ENCODE assay signal across 18 cellular contexts in the genomic region with DNA sequence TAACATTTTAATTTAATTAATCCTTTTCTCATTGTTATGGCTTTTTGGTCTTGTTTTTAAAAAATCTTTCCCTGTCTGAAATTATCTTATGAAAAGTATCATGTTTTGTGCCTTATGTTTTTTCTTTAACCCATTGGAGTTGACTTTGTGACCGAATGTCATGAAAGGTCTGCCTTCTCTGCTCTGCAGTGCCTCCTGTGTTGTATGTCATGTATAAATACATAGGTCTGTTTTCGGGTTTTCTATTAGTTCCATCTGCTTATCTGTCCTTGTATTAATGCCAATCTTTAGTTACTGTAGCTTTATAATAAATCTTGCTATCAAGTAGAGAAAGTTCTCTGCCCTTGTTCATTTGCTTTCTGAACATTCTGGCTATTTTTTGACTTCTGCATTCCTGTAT.
"Had no signal": no experiment of that assay in that cellular context is flagged by ENCODE, and none has a peak within 500 bp of the region (broad histone marks: within the 10 kb centered on the region; RNA-seq: fewer than 3 reads in every experiment).

No MANE protein-coding gene starts in this region.

- H3K4me3 Mint-ChIP-seq: activated T-cell treated with anti-CD3 and anti-CD28 coated beads, Interleukin-2, amount 50 U/mL, for 4 hours; memory B cell; nephron; T-helper 1 cell treated with Interleukin-12 subunit alpha and Interleukin-12 subunit beta and Interleukin-4 antibody, amounts not matched to agents 30 μg/mL and 1 μg/mL, for 36 hours had no signal

- DNase-seq: activated CD4-positive, alpha-beta T cell treated with anti-CD3 and anti-CD28 coated beads for 1 hour; activated CD4-positive, alpha-beta T cell treated with anti-CD3 and anti-CD28 coated beads, Interleukin-2, amount 50 U/mL, for 4 hours; activated effector memory CD4-positive, alpha-beta T cell treated with anti-CD3 and anti-CD28 coated beads, Interleukin-2, amount 50 U/mL, for 16 hours; activated T-cell treated with anti-CD3 and anti-CD28 coated beads, Interleukin-2, amount 50 U/mL, for 4 hours; hippocampal formation; left ventricle myocardium superior; occipital lobe; right cardiac atrium; small intestine; stimulated activated CD4-positive, alpha-beta T cell treated with anti-CD3 and anti-CD28 coated beads, Interleukin-4, amount 100 ng/mL, for 24 hours; stimulated activated naive CD4-positive, alpha-beta T cell treated with Interleukin-2 at 50 U/mL for 16 hours; substantia nigra had no signal

- H3K27me3 Mint-ChIP-seq: memory B cell, progenitor cell of endocrine pancreas had no signal

- H3K36me3 Mint-ChIP-seq: activated naive CD4-positive, alpha-beta T cell treated with anti-CD3 and anti-CD28 coated beads, Interleukin-2, amount 50 U/mL, for 72 hours had no signal

- H3K4me1 Mint-ChIP-seq: nephron had no signal

- ATAC-seq: activated naive CD4-positive, alpha-beta T cell treated with anti-CD3 and anti-CD28 coated beads, Interleukin-2, amount 50 U/mL, for 72 hours; activated T-cell treated with anti-CD3 and anti-CD28 coated beads, Interleukin-2, amount 50 U/mL, for 4 hours; esophagus mucosa; left ventricle myocardium superior; right cardiac atrium had no signal

- H3K9me3 Mint-ChIP-seq: activated naive CD4-positive, alpha-beta T cell treated with anti-CD3 and anti-CD28 coated beads, Interleukin-2, amount 50 U/mL, for 72 hours; activated T-cell treated with anti-CD3 and anti-CD28 coated beads, Interleukin-2, amount 50 U/mL, for 4 hours; memory B cell; nephron; T-helper 1 cell treated with Interleukin-12 subunit alpha and Interleukin-12 subunit beta and Interleukin-4 antibody, amounts not matched to agents 30 μg/mL and 1 μg/mL, for 36 hours had no signal

- H3K27ac Mint-ChIP-seq: activated naive CD4-positive, alpha-beta T cell treated with anti-CD3 and anti-CD28 coated beads, Interleukin-2, amount 50 U/mL, for 72 hours; memory B cell; nephron; progenitor cell of endocrine pancreas; T-helper 1 cell treated with Interleukin-12 subunit alpha and Interleukin-12 subunit beta and Interleukin-4 antibody, amounts not matched to agents 30 μg/mL and 1 μg/mL, for 36 hours had no signal
